1 cellular context compared by ENCODE assay signal in the genomic region with DNA sequence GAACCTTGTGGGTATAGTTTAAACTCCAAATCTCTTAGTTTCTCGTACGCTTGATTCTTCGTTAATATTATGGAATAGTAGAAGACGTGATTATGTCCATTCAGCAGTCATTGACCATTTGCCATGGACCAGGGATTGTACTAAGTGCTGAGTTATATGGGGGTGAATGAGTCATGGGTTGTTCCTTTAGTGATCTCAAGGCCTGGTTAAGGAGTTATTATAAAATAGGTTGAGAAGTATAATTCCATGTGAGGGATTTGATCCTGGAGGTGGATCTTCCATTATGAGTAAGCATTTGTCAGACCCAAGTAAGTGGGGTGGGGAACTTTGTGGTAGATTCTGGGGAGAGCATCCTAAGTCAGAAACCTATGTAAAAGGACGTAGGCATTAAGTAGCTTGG.
TF ChIP-seq lines count a peak whose summit lies in the region.

No MANE protein-coding gene starts in this region.

TF ChIP-seq in SK-N-SH treated with all-trans-retinoic acid at 6 μM for 48 hours, 23 proteins besides CTCF, POLR2A, EP300 and RAD21 (continued from another document):
- TF ChIP-seq, protein P1, sequence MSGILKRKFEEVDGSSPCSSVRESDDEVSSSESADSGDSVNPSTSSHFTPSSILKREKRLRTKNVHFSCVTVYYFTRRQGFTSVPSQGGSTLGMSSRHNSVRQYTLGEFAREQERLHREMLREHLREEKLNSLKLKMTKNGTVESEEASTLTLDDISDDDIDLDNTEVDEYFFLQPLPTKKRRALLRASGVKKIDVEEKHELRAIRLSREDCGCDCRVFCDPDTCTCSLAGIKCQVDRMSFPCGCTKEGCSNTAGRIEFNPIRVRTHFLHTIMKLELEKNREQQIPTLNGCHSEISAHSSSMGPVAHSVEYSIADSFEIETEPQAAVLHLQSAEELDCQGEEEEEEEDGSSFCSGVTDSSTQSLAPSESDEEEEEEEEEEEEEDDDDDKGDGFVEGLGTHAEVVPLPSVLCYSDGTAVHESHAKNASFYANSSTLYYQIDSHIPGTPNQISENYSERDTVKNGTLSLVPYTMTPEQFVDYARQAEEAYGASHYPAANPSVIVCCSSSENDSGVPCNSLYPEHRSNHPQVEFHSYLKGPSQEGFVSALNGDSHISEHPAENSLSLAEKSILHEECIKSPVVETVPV (CRISPR knock-in tag; IDR thresholded peaks at IDR 0.05): no peak
- TF ChIP-seq RARB (CRISPR knock-in tag; IDR thresholded peaks at IDR 0.05): no peak
TF ChIP-seq in SK-N-SH treated with all-trans-retinoic acid at 6 μM for 48 hours: peak in this region for 0.
